In genomic region chr2:181648478-181649155, GRCh38 we compare ENCODE assay signal across 20 cellular contexts. TPM values are rescaled to one million over a fixed set of nuclear protein-coding genes. Genes with fewer than 3 reads are reported as not detected.
DNase-seq lines count a peak whose midpoint lies in the region; ATAC-seq, FAIRE-seq and TF ChIP-seq lines count a peak whose summit lies in the region.
"Had no signal": no experiment of that assay in that cellular context is flagged by ENCODE, and none has a peak within 500 bp of the region (broad histone marks: within the 10 kb centered on the region; RNA-seq: fewer than 3 reads in every experiment).

No MANE protein-coding gene starts in this region.

- DNase-seq in D721Med (ENCODE audit: insufficient read length, low spot score) (no peak), HuH-7 (ENCODE audit: low spot score) (peak; percentile 20), HK-2 (ENCODE audit: unreplicated experiment) (no peak)
- DNase-seq in CD4-positive, alpha-beta T cell: no peak
- DNase-seq: AML-193, Caco-2, DMS79, IMR-90, Kasumi-1, NCI-H187, Right ventricle myocardium superior, SK-N-SH, T-helper 1 cell, T1000 had no signal

- H3K27me3 Mint-ChIP-seq in CD4-positive, alpha-beta T cell: peaks cover 49% of the 10 kb centered on the region

- H3K36me3 Mint-ChIP-seq in CD4-positive, alpha-beta T cell (ENCODE audit: low read depth): no peaks in the 10 kb centered on the region

- TF ChIP-seq CTCF in D721Med (IDR thresholded peaks at IDR 0.05; ENCODE audit: insufficient read depth, missing control alignments): no peak
- no peak for TF ChIP-seq CTCF in CD4-positive, alpha-beta T cell (IDR thresholded peaks at IDR 0.05)

- no peak overlapping the region for H3K27ac Mint-ChIP-seq in CD4-positive, alpha-beta T cell

- no peak overlapping the region for H3K27ac ChIP-seq in CD4-positive, alpha-beta T cell (ENCODE audit: low read depth, low read length)

- ATAC-seq in GM18511 (IDR thresholded peaks at IDR 0.05; ENCODE audit: unreplicated experiment) (peak; percentile 45), GM19438 (IDR thresholded peaks at IDR 0.05; ENCODE audit: low read depth, unreplicated experiment) (peak; percentile 56), GM21367 (IDR thresholded peaks at IDR 0.05; ENCODE audit: unreplicated experiment) (no peak)
- ATAC-seq in CD4-positive, alpha-beta T cell (ENCODE audit: poor library complexity): no peak

- intact Hi-C loops in CD4-positive, alpha-beta T cell (cut with DNase I, micrococcal nuclease): loop anchor here in 1 of 2 experiments (1.0 kb wide), 1 partner anchor 26 kb away; no protein-coding TSS in a partner anchor

- no peaks in the 10 kb centered on the region for H3K9me3 Mint-ChIP-seq in CD4-positive, alpha-beta T cell

- no peaks in the 10 kb centered on the region for H3K9me3 ChIP-seq in CD4-positive, alpha-beta T cell (ENCODE audit: control insufficient read depth, low read length)
- H3K9me3 ChIP-seq: Caco-2, HAP-1, SK-N-SH had no signal

- POLR2A ChIA-PET in CD4-positive, alpha-beta T cell (lab: Charles Lee): interaction anchor here (0.6 kb wide), 1 partner anchor 16 kb away, joined by 3 read pairs; no protein-coding TSS in a partner anchor

- no peaks in the 10 kb centered on the region for H3K4me1 Mint-ChIP-seq in CD4-positive, alpha-beta T cell (ENCODE audit: low read depth)

- peaks cover 17% of the 10 kb centered on the region for H3K27me3 ChIP-seq in CD4-positive, alpha-beta T cell (ENCODE audit: control insufficient read depth, insufficient read depth, low read length)

- no peak overlapping the region for H3K4me3 Mint-ChIP-seq in CD4-positive, alpha-beta T cell

- CTCF ChIA-PET in CD4-positive, alpha-beta T cell (lab: Charles Lee): interaction anchor here (0.7 kb wide), 1 partner anchor 10 kb away, joined by 3 read pairs; no protein-coding TSS in a partner anchor

- peak; percentile 60 for FAIRE-seq in D721Med (lab: Jason Lieb, UNC)
- FAIRE-seq: RCC 7860 had no signal

RNA-seq across cellular contexts. Expression of gene CERKL, which starts 8.3 kb away (rescaled TPM):
- total RNA-seq in CD4-positive, alpha-beta T cell: not detected
- total RNA-seq: Caco-2, NCI-H460, Right ventricle myocardium superior had no signal

RNA-seq across cellular contexts. Expression of gene NEUROD1, which starts 31.7 kb away (rescaled TPM):
- not detected for total RNA-seq in CD4-positive, alpha-beta T cell
- total RNA-seq: Caco-2, IMR-90, NCI-H460, Right ventricle myocardium superior had no signal

Comparison
In these comparisons a context has a peak if more than half of its experiments do, and no peak if none do; other contexts are left out.
1. ATAC-seq: peak in GM18511 (single experiment) and GM19438 (single experiment); none in CD4-positive, alpha-beta T cell (single experiment) and GM21367 (single experiment).